In genomic region chr5:121630402-121630801, GRCh38 we compare ENCODE assay signal across 10 cellular contexts.
DNase-seq lines count a peak whose midpoint lies in the region; ATAC-seq and TF ChIP-seq lines count a peak whose summit lies in the region.
"Had no signal": no experiment of that assay in that cellular context is flagged by ENCODE, and none has a peak within 500 bp of the region (broad histone marks: within the 10 kb centered on the region; RNA-seq: fewer than 3 reads in every experiment).

No MANE protein-coding gene starts in this region.

- H3K4me3 ChIP-seq in heart left ventricle = no peak overlapping the region

- 37 to 52% (median 49%) methylated on average over 5 of the region's 5 CpGs for whole genome bisulfite sequencing in heart left ventricle, 4 donors

- no peaks in the 10 kb centered on the region for H3K4me1 ChIP-seq in heart left ventricle

- in situ Hi-C loops in T47D (cut with HindIII; ENCODE audit: low pct_unique_long_range_greater_than_20kb, low sequenced_read_pairs) = no loop called here

- intact Hi-C loops in heart left ventricle (cut with DNase I) = loop anchor here in 1 of 10 donors (2.0 kb wide), 1 partner anchor 240 kb away; no protein-coding TSS in a partner anchor

- H3K27ac ChIP-seq in heart left ventricle = no peak overlapping the region

- POLR2A ChIA-PET in HEK293T (lab: Yijun Ruan, JAX) = no interaction called here

- CTCF ChIA-PET in HEK293T (lab: Yijun Ruan, JAX) = interaction anchor here (1.4 kb wide), 1 partner anchor 320 kb away, joined by 6 read pairs; no protein-coding TSS in a partner anchor

- ATAC-seq in left lobe of liver (peak; percentile 57), heart left ventricle (no peak), GM21723 (IDR thresholded peaks at IDR 0.05; ENCODE audit: unreplicated experiment) (no peak), omental fat pad (ENCODE audit: low FRiP score) (no peak)

- TF ChIP-seq POLR2A in heart left ventricle (IDR thresholded peaks at IDR 0.05) = no peak

- peaks cover 0 to 5% (median 0%) of the 10 kb centered on the region in 9 donors for H3K27me3 ChIP-seq in heart left ventricle

- DNase-seq in AG09319 (ENCODE audit: extremely low read depth, low read depth) = no peak
- peak; percentile 11 for DNase-seq in HEK293T (ENCODE audit: extremely low spot score)
- peak; percentile 4 to 68 for DNase-seq in T47D (ENCODE audit: low read depth in 1 of 2, low spot score in 1 of 2)
- DNase-seq in left lobe of liver (ENCODE audit: low spot score) = no peak
- no peak for DNase-seq in NOMO-1 treated with dmso at 0.1 percent for 144 hours (lab: John Stamatoyannopoulos, UW; ENCODE audit: unreplicated experiment)
- DNase-seq in heart left ventricle = no peak
- DNase-seq in omental fat pad (ENCODE audit: low spot score) = no peak
- DNase-seq: Kasumi-1, substantia nigra had no signal

- TF ChIP-seq CTCF in AG09319 (IDR thresholded peaks at IDR 0.05; ENCODE audit: low read depth, low read length) = peak; percentile 44
- TF ChIP-seq CTCF in heart left ventricle (IDR thresholded peaks at IDR 0.05) = peak in 3 of 12 donors; percentile 10 to 31 (median 25)
- no peak for TF ChIP-seq CTCF in omental fat pad (IDR thresholded peaks at IDR 0.05)

- H3K36me3 ChIP-seq in heart left ventricle = no peaks in the 10 kb centered on the region

- no peaks in the 10 kb centered on the region for H3K9me3 ChIP-seq in heart left ventricle

TF ChIP-seq in HEK293T, 16 proteins besides CTCF, POLR2A, EP300 and RAD21:
- TF ChIP-seq FOXA1 (IDR thresholded peaks at IDR 0.05) (no peak), NFRKB (IDR thresholded peaks at IDR 0.05) (no peak), HDGF (IDR thresholded peaks at IDR 0.05; ENCODE audit: borderline replicate concordance) (no peak), L3MBTL2 (conservative IDR thresholded peaks at IDR 0.05) (no peak), ARNT (IDR thresholded peaks at IDR 0.05) (no peak), ELF4 (IDR thresholded peaks at IDR 0.05) (no peak), FOXM1 (IDR thresholded peaks at IDR 0.05; ENCODE audit: borderline replicate concordance) (no peak), FOXK2 (IDR thresholded peaks at IDR 0.05) (no peak), TARDBP (IDR thresholded peaks at IDR 0.05) (no peak), SP1 (IDR thresholded peaks at IDR 0.05) (no peak), LEF1 (IDR thresholded peaks at IDR 0.05; ENCODE audit: borderline replicate concordance) (no peak), ZNF384 (IDR thresholded peaks at IDR 0.05) (no peak), BHLHE40 (IDR thresholded peaks at IDR 0.05; ENCODE audit: borderline replicate concordance) (no peak), SUZ12 (IDR thresholded peaks at IDR 0.05) (no peak), CTBP1 (IDR thresholded peaks at IDR 0.05; ENCODE audit: borderline replicate concordance) (no peak)
- TF ChIP-seq, protein P1, sequence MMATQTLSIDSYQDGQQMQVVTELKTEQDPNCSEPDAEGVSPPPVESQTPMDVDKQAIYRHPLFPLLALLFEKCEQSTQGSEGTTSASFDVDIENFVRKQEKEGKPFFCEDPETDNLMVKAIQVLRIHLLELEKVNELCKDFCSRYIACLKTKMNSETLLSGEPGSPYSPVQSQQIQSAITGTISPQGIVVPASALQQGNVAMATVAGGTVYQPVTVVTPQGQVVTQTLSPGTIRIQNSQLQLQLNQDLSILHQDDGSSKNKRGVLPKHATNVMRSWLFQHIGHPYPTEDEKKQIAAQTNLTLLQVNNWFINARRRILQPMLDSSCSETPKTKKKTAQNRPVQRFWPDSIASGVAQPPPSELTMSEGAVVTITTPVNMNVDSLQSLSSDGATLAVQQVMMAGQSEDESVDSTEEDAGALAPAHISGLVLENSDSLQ (IDR thresholded peaks at IDR 0.05) = no peak

Comparison
In these comparisons a context has a peak if more than half of its experiments do, and no peak if none do; other contexts are left out.
1. DNase-seq: peak in HEK293T (single experiment) and T47D (2 of 2); none in AG09319 (single experiment), left lobe of liver (single experiment), NOMO-1 treated with dmso at 0.1 percent for 144 hours (single experiment), heart left ventricle (0 of 5) and omental fat pad (single experiment).